In the genomic region with DNA sequence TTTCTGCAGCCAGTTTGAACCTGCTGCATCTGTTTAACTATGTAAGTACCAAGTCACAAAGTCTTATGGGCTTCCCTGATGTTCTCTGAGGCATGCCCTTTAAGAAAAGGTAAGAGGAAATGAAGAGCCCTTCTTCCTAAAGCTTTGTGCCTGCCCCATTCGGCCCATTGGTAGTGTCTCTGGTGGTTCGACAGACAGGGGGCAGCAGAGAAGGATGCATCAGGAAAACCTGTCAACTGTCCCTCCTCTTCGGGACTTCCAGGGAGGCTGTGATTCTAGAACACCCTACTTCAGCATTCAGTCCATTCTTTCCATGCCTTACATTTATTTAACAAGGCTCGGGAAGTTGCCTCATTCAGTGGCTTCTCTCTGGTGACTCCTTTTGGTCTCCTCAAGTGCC, we compare ENCODE assay signal across 2 cellular contexts.
TF ChIP-seq lines count a peak whose summit lies in the region.

No MANE protein-coding gene starts in this region.

TF ChIP-seq in HepG2, 621 proteins besides CTCF, POLR2A, EP300 and RAD21:
- TF ChIP-seq KLF15 (CRISPR knock-in tag; IDR thresholded peaks at IDR 0.05; ENCODE audit: borderline replicate concordance), result no peak
- TF ChIP-seq ZBTB42 (CRISPR knock-in tag; IDR thresholded peaks at IDR 0.05), result no peak
- no peak for TF ChIP-seq SKI (IDR thresholded peaks at IDR 0.05; ENCODE audit: partially characterized antibody)
- no peak for TF ChIP-seq ZNF253 (CRISPR knock-in tag; IDR thresholded peaks at IDR 0.05; ENCODE audit: borderline replicate concordance)
- TF ChIP-seq SMC3 (IDR thresholded peaks at IDR 0.05; ENCODE audit: low read length), result peak; percentile 18; the same call in 1 of the 2 replicates
- TF ChIP-seq, protein P1, sequence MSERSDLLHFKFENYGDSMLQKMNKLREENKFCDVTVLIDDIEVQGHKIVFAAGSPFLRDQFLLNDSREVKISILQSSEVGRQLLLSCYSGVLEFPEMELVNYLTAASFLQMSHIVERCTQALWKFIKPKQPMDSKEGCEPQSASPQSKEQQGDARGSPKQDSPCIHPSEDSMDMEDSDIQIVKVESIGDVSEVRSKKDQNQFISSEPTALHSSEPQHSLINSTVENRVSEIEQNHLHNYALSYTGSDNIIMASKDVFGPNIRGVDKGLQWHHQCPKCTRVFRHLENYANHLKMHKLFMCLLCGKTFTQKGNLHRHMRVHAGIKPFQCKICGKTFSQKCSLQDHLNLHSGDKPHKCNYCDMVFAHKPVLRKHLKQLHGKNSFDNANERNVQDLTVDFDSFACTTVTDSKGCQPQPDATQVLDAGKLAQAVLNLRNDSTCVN (CRISPR knock-in tag; IDR thresholded peaks at IDR 0.05; ENCODE audit: borderline replicate concordance), result no peak
- no peak for TF ChIP-seq FOSL1 (CRISPR knock-in tag; IDR thresholded peaks at IDR 0.05; ENCODE audit: borderline replicate concordance)
- no peak for TF ChIP-seq CHD4 (IDR thresholded peaks at IDR 0.05; ENCODE audit: borderline replicate concordance, low read length)
TF ChIP-seq in HepG2: peak in this region for 1.

TF ChIP-seq in H1, 55 proteins besides CTCF, POLR2A, EP300 and RAD21:
- TF ChIP-seq TAF7 (optimal IDR thresholded peaks at IDR 0.05; ENCODE audit: borderline replicate concordance, low read depth, low read length) (no peak), FOSL1 (IDR thresholded peaks at IDR 0.05; ENCODE audit: insufficient read depth, low read depth, low read length) (no peak), RXRA (IDR thresholded peaks at IDR 0.05; ENCODE audit: insufficient read depth, low read depth, low read length) (no peak), CEBPB (IDR thresholded peaks at IDR 0.05; ENCODE audit: low read depth, low read length) (no peak), YY1 (IDR thresholded peaks at IDR 0.05; ENCODE audit: low read depth, low read length) (no peak), TCF12 (IDR thresholded peaks at IDR 0.05; ENCODE audit: low read depth, low read length) (no peak), PHF8 (conservative IDR thresholded peaks at IDR 0.05; ENCODE audit: low read depth, low read length) (no peak), SRF (IDR thresholded peaks at IDR 0.05; ENCODE audit: low read depth, low read length) (no peak), CTBP2 (IDR thresholded peaks at IDR 0.05; ENCODE audit: borderline replicate concordance, insufficient read depth, insufficient read length, low read length) (no peak), SIN3A (conservative IDR thresholded peaks at IDR 0.05 in 1 of 2, IDR thresholded peaks at IDR 0.05 in 1 of 2; ENCODE audit: low read depth in 1 of 2, low read length in 2 of 2) (no peak), SIX5 (IDR thresholded peaks at IDR 0.05; ENCODE audit: low read depth, low read length) (no peak), ASH2L (IDR thresholded peaks at IDR 0.05; ENCODE audit: low read length) (no peak), TBP (IDR thresholded peaks at IDR 0.05; ENCODE audit: low read depth, low read length) (no peak), HDAC2 (IDR thresholded peaks at IDR 0.05; ENCODE audit: borderline replicate concordance in 1 of 2, low read depth in 2 of 2, low read length in 2 of 2) (no peak)
- TF ChIP-seq, protein P2, sequence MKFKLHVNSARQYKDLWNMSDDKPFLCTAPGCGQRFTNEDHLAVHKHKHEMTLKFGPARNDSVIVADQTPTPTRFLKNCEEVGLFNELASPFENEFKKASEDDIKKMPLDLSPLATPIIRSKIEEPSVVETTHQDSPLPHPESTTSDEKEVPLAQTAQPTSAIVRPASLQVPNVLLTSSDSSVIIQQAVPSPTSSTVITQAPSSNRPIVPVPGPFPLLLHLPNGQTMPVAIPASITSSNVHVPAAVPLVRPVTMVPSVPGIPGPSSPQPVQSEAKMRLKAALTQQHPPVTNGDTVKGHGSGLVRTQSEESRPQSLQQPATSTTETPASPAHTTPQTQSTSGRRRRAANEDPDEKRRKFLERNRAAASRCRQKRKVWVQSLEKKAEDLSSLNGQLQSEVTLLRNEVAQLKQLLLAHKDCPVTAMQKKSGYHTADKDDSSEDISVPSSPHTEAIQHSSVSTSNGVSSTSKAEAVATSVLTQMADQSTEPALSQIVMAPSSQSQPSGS (IDR thresholded peaks at IDR 0.05; ENCODE audit: low read length), result no peak
- TF ChIP-seq, protein P3, sequence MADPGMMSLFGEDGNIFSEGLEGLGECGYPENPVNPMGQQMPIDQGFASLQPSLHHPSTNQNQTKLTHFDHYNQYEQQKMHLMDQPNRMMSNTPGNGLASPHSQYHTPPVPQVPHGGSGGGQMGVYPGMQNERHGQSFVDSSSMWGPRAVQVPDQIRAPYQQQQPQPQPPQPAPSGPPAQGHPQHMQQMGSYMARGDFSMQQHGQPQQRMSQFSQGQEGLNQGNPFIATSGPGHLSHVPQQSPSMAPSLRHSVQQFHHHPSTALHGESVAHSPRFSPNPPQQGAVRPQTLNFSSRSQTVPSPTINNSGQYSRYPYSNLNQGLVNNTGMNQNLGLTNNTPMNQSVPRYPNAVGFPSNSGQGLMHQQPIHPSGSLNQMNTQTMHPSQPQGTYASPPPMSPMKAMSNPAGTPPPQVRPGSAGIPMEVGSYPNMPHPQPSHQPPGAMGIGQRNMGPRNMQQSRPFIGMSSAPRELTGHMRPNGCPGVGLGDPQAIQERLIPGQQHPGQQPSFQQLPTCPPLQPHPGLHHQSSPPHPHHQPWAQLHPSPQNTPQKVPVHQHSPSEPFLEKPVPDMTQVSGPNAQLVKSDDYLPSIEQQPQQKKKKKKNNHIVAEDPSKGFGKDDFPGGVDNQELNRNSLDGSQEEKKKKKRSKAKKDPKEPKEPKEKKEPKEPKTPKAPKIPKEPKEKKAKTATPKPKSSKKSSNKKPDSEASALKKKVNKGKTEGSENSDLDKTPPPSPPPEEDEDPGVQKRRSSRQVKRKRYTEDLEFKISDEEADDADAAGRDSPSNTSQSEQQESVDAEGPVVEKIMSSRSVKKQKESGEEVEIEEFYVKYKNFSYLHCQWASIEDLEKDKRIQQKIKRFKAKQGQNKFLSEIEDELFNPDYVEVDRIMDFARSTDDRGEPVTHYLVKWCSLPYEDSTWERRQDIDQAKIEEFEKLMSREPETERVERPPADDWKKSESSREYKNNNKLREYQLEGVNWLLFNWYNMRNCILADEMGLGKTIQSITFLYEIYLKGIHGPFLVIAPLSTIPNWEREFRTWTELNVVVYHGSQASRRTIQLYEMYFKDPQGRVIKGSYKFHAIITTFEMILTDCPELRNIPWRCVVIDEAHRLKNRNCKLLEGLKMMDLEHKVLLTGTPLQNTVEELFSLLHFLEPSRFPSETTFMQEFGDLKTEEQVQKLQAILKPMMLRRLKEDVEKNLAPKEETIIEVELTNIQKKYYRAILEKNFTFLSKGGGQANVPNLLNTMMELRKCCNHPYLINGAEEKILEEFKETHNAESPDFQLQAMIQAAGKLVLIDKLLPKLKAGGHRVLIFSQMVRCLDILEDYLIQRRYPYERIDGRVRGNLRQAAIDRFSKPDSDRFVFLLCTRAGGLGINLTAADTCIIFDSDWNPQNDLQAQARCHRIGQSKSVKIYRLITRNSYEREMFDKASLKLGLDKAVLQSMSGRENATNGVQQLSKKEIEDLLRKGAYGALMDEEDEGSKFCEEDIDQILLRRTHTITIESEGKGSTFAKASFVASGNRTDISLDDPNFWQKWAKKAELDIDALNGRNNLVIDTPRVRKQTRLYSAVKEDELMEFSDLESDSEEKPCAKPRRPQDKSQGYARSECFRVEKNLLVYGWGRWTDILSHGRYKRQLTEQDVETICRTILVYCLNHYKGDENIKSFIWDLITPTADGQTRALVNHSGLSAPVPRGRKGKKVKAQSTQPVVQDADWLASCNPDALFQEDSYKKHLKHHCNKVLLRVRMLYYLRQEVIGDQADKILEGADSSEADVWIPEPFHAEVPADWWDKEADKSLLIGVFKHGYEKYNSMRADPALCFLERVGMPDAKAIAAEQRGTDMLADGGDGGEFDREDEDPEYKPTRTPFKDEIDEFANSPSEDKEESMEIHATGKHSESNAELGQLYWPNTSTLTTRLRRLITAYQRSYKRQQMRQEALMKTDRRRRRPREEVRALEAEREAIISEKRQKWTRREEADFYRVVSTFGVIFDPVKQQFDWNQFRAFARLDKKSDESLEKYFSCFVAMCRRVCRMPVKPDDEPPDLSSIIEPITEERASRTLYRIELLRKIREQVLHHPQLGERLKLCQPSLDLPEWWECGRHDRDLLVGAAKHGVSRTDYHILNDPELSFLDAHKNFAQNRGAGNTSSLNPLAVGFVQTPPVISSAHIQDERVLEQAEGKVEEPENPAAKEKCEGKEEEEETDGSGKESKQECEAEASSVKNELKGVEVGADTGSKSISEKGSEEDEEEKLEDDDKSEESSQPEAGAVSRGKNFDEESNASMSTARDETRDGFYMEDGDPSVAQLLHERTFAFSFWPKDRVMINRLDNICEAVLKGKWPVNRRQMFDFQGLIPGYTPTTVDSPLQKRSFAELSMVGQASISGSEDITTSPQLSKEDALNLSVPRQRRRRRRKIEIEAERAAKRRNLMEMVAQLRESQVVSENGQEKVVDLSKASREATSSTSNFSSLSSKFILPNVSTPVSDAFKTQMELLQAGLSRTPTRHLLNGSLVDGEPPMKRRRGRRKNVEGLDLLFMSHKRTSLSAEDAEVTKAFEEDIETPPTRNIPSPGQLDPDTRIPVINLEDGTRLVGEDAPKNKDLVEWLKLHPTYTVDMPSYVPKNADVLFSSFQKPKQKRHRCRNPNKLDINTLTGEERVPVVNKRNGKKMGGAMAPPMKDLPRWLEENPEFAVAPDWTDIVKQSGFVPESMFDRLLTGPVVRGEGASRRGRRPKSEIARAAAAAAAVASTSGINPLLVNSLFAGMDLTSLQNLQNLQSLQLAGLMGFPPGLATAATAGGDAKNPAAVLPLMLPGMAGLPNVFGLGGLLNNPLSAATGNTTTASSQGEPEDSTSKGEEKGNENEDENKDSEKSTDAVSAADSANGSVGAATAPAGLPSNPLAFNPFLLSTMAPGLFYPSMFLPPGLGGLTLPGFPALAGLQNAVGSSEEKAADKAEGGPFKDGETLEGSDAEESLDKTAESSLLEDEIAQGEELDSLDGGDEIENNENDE (IDR thresholded peaks at IDR 0.05; ENCODE audit: insufficient replicate concordance, low read length), result no peak
- TF ChIP-seq, protein P4, sequence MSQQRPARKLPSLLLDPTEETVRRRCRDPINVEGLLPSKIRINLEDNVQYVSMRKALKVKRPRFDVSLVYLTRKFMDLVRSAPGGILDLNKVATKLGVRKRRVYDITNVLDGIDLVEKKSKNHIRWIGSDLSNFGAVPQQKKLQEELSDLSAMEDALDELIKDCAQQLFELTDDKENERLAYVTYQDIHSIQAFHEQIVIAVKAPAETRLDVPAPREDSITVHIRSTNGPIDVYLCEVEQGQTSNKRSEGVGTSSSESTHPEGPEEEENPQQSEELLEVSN (IDR thresholded peaks at IDR 0.05), result no peak
